ENCODE assay signal across 8 cellular contexts in the genomic region with DNA sequence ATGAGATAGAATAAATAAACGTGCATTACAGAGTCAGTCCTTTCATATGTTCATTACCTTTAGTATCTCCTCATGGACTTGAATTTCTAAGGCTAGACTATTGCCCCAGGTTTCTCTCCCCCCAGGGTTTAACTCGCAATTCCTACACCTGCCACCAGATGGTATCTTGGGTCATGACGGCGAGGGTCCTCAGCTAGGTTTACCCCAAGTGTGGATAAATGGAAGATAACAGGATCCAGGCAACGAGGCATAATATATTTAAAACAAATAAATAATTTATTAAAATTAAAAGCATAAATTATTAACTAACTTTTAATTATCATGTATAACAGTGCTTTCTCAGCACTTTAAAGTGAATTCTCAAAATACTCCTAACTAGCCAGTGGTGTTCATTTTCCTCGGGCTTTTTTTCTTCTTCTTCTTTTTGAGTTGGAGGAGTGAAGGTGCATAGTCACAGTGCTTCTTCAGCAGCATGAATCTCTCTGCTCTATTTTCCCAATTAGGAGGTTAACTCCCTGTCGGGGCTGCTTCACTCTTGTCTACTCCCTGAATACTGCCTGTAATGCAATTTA.
DNase-seq lines count a peak whose midpoint lies in the region; ATAC-seq, FAIRE-seq and TF ChIP-seq lines count a peak whose summit lies in the region.

No MANE protein-coding gene starts in this region.

- in situ Hi-C loops in gastrocnemius medialis (cut with MboI; ENCODE audit: low sequenced_read_pairs in 4 of 4), result no loop called here

- no peak for ATAC-seq in Right ventricle myocardium superior (ENCODE audit: poor library complexity)
- ATAC-seq in HG02571 (IDR thresholded peaks at IDR 0.05; ENCODE audit: unreplicated experiment), result peak; percentile 59
- ATAC-seq in gastrocnemius medialis, result no peak

- TF ChIP-seq POLR2A in endothelial cell of umbilical vein (IDR thresholded peaks at IDR 0.05; ENCODE audit: low read depth, low read length) (no peak), gastrocnemius medialis (IDR thresholded peaks at IDR 0.05) (no peak)

- no peak overlapping the region for H3K4me2 ChIP-seq in endothelial cell of umbilical vein (ENCODE audit: insufficient read depth, low read length)

- no peak overlapping the region for H2AFZ ChIP-seq in endothelial cell of umbilical vein (ENCODE audit: low read depth, low read length)

- H3K27me3 ChIP-seq in right atrium auricular region (no peaks in the 10 kb centered on the region), endothelial cell of umbilical vein (ENCODE audit: control insufficient read depth in 2 of 2, insufficient read depth in 2 of 2, low read length in 2 of 2) (no peaks in the 10 kb centered on the region), gastrocnemius medialis (no peaks in the 10 kb centered on the region)

- DNase-seq in right atrium auricular region (ENCODE audit: low spot score) (no peak), Right ventricle myocardium superior (no peak), NCI-H146 (lab: John Stamatoyannopoulos, UW) (peak; percentile 56), endothelial cell of umbilical vein (ENCODE audit: low read depth, low spot score) (peak; percentile 44), gastrocnemius medialis (no peak), NCI-H1048 (lab: John Stamatoyannopoulos, UW) (no peak)
- DNase-seq in activated CD4-positive, alpha-beta T cell treated with anti-CD3 and anti-CD28 coated beads for 1 hour, result peak; percentile 12

- no peaks in the 10 kb centered on the region for H3K9me1 ChIP-seq in endothelial cell of umbilical vein (replicated peaks; ENCODE audit: control insufficient read depth, extremely low read depth, insufficient read depth, low read length)

- H4K20me1 ChIP-seq in endothelial cell of umbilical vein (replicated peaks; ENCODE audit: control insufficient read depth, extremely low read depth, insufficient read depth, low read length), result no peaks in the 10 kb centered on the region

- H3K4me1 ChIP-seq in right atrium auricular region (no peaks in the 10 kb centered on the region), endothelial cell of umbilical vein (ENCODE audit: control insufficient read depth, extremely low read depth, insufficient read depth, low read length) (no peaks in the 10 kb centered on the region), gastrocnemius medialis (no peaks in the 10 kb centered on the region)

- TF ChIP-seq CTCF in right atrium auricular region (IDR thresholded peaks at IDR 0.05), result peak; percentile 61 to 73
- peak; percentile 54 to 60 for TF ChIP-seq CTCF in endothelial cell of umbilical vein (IDR thresholded peaks at IDR 0.05; ENCODE audit: extremely low read depth in 1 of 2, insufficient read depth in 1 of 2, low read depth in 1 of 2, low read length in 2 of 2)
- TF ChIP-seq CTCF in gastrocnemius medialis (IDR thresholded peaks at IDR 0.05 in 4 of 5, conservative IDR thresholded peaks at IDR 0.05 in 1 of 5), result peak in 3 of 5 experiments; percentile 18 to 51 (median 50)

- FAIRE-seq in endothelial cell of umbilical vein (lab: Jason Lieb, UNC), result peak; percentile 84

- CTCF ChIA-PET in endothelial cell of umbilical vein (lab: Charles Lee), result interaction anchor here (0.9 to 1.9 kb wide), 6 partner anchors 10 to 918 kb away, joined by 3 to 12 read pairs (median 5); no protein-coding TSS in a partner anchor

- no peaks in the 10 kb centered on the region for H3K9me3 ChIP-seq in right atrium auricular region
- H3K9me3 ChIP-seq in endothelial cell of umbilical vein (replicated peaks; ENCODE audit: control insufficient read depth, insufficient read depth, low read length), result no peaks in the 10 kb centered on the region
- no peaks in the 10 kb centered on the region for H3K9me3 ChIP-seq in gastrocnemius medialis

- dilution Hi-C loops in endothelial cell of umbilical vein (cut with MboI; ENCODE audit: extremely low pct_ligation_motif_present, low sequenced_read_pairs), result no loop called here

- POLR2A ChIA-PET in endothelial cell of umbilical vein (lab: Charles Lee), result no interaction called here

- H3K27ac ChIP-seq in right atrium auricular region, result no peak overlapping the region
- H3K27ac ChIP-seq in endothelial cell of umbilical vein (ENCODE audit: insufficient read depth, low read depth, low read length), result no peak overlapping the region
- no peak overlapping the region for H3K27ac ChIP-seq in gastrocnemius medialis

- H3K4me3 ChIP-seq in right atrium auricular region (no peak overlapping the region), endothelial cell of umbilical vein (replicated peaks in 1 of 3; ENCODE audit: insufficient read depth in 1 of 3, low read depth in 1 of 3, low read length in 3 of 3) (no peak overlapping the region), gastrocnemius medialis (no peak overlapping the region)

- H3K79me2 ChIP-seq in endothelial cell of umbilical vein (ENCODE audit: control insufficient read depth, insufficient read depth, low read length), result no peaks in the 10 kb centered on the region

- intact Hi-C loops in Right ventricle myocardium superior (cut with DNase I) (loop anchor here (10.0 kb wide), 1 partner anchor 199 kb away; no protein-coding TSS in a partner anchor), endothelial cell of umbilical vein (cut with micrococcal nuclease) (loop anchor here (2.0 to 5.0 kb wide), 2 partner anchors 415 to 917 kb away; no protein-coding TSS in a partner anchor), gastrocnemius medialis (cut with DNase I; ENCODE audit: low total_unique reads) (no loop called here)

- no peak overlapping the region for H3K9ac ChIP-seq in endothelial cell of umbilical vein (replicated peaks; ENCODE audit: extremely low read depth, insufficient read depth, low read length)

- H3K36me3 ChIP-seq in right atrium auricular region (no peaks in the 10 kb centered on the region), endothelial cell of umbilical vein (ENCODE audit: control insufficient read depth in 2 of 2, extremely low read depth in 1 of 2, insufficient read depth in 2 of 2, low read length in 2 of 2) (no peaks in the 10 kb centered on the region), gastrocnemius medialis (no peaks in the 10 kb centered on the region)

- BruUV-seq in endothelial cell of umbilical vein (replicated peaks; lab: Mats Ljungman, UMichigan), result no TSS peak

TF ChIP-seq in endothelial cell of umbilical vein, 7 proteins besides CTCF, POLR2A, EP300 and RAD21:
- TF ChIP-seq MYC (IDR thresholded peaks at IDR 0.05; ENCODE audit: low read depth, low read length), result no peak
- TF ChIP-seq FOS (IDR thresholded peaks at IDR 0.05; ENCODE audit: borderline replicate concordance, insufficient read depth, low read length), result no peak
- no peak for TF ChIP-seq GATA2 (IDR thresholded peaks at IDR 0.05; ENCODE audit: insufficient read depth, insufficient read length, low read depth, low read length)
- TF ChIP-seq, protein P1, sequence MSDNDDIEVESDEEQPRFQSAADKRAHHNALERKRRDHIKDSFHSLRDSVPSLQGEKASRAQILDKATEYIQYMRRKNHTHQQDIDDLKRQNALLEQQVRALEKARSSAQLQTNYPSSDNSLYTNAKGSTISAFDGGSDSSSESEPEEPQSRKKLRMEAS (IDR thresholded peaks at IDR 0.05; ENCODE audit: insufficient read depth, insufficient read length), result no peak
TF ChIP-seq in endothelial cell of umbilical vein: peak in this region for 0.

Comparison
In these comparisons a context has a peak if more than half of its experiments do, and no peak if none do; other contexts are left out.
1. DNase-seq: peak in NCI-H146 (single experiment), activated CD4-positive, alpha-beta T cell treated with anti-CD3 and anti-CD28 coated beads for 1 hour (single experiment) and endothelial cell of umbilical vein (single experiment); none in right atrium auricular region (single experiment), Right ventricle myocardium superior (single experiment), gastrocnemius medialis (0 of 2) and NCI-H1048 (single experiment).
2. Peak in every context shown above with its lines, with median percentiles within 50 percentile points of each other: CTCF ChIP-seq.